Comparison of ENCODE assay signal across 8 cellular contexts in genomic region chr4:25234390-25235367, GRCh38. TPM values are rescaled to one million over a fixed set of nuclear protein-coding genes. Genes with fewer than 3 reads are reported as not detected.
DNase-seq lines count a peak whose midpoint lies in the region; ATAC-seq and TF ChIP-seq lines count a peak whose summit lies in the region.

No MANE protein-coding gene starts in this region.

- H2AK5ac ChIP-seq in mesenchymal stem cell (ENCODE audit: low read length, severe bottlenecking), result no peak overlapping the region

- H4K8ac ChIP-seq in mesenchymal stem cell (ENCODE audit: low read length), result no peak overlapping the region

- ATAC-seq in CD8-positive, alpha-beta T cell, result peak; percentile 56
- ATAC-seq in GM19328 (IDR thresholded peaks at IDR 0.05; ENCODE audit: unreplicated experiment) (peak; percentile 35), HG03439 (IDR thresholded peaks at IDR 0.05; ENCODE audit: unreplicated experiment) (peak; percentile 68)
- peak; percentile 45 for ATAC-seq in activated CD8-positive, alpha-beta T cell treated with anti-CD3 and anti-CD28 coated beads, Interleukin-2, amount 10 ng/mL, durations not matched to agents 7 days and 5 days
- peak; percentile 65 for ATAC-seq in stimulated activated naive CD8-positive, alpha-beta T cell treated with anti-CD3 and anti-CD28 coated beads, Interleukin-15, Interleukin-2, amounts not matched to agents 100 U/mL and 50 U/mL, for 24 hours

- H3K4me2 ChIP-seq in mesenchymal stem cell (ENCODE audit: low read length, poor library complexity, severe bottlenecking), result peak overlapping the region; percentile 82

- peak overlapping the region; percentile 66 for H2BK5ac ChIP-seq in mesenchymal stem cell (ENCODE audit: low read depth, low read length, poor library complexity, severe bottlenecking)

- H3K4ac ChIP-seq in mesenchymal stem cell (ENCODE audit: low read depth in 1 of 2, low read length in 2 of 2), result peak overlapping the region in 1 of 2 experiments; percentile 61

- peak overlapping the region; percentile 14 to 92 for H3K18ac ChIP-seq in mesenchymal stem cell (ENCODE audit: low read depth in 1 of 2, low read length in 2 of 2)

- H2BK120ac ChIP-seq in mesenchymal stem cell (ENCODE audit: low read depth, low read length), result peak overlapping the region; percentile 64

- H3K79me1 ChIP-seq in mesenchymal stem cell (replicated peaks; ENCODE audit: low read length, poor library complexity, severe bottlenecking), result peaks cover 8% of the 10 kb centered on the region

- peak overlapping the region; percentile 80 for H4K91ac ChIP-seq in mesenchymal stem cell (ENCODE audit: low read length)

- H3K4me1 ChIP-seq in CD8-positive, alpha-beta T cell (ENCODE audit: insufficient read depth, low read length), result peaks cover 11% of the 10 kb centered on the region
- H3K4me1 ChIP-seq in endodermal cell (ENCODE audit: control insufficient read depth, insufficient read depth, low read length) (no peaks in the 10 kb centered on the region), mesenchymal stem cell (ENCODE audit: control insufficient read depth, insufficient read depth, low read depth, low read length) (no peaks in the 10 kb centered on the region)

- H3K27ac Mint-ChIP-seq in CD8-positive, alpha-beta T cell, result peak overlapping the region; percentile 89
- peak overlapping the region; percentile 93 for H3K27ac Mint-ChIP-seq in activated CD8-positive, alpha-beta T cell treated with anti-CD3 and anti-CD28 coated beads, Interleukin-2, amount 10 ng/mL, durations not matched to agents 7 days and 5 days
- peak overlapping the region; percentile 72 for H3K27ac Mint-ChIP-seq in endodermal cell

- H3K9me3 Mint-ChIP-seq in CD8-positive, alpha-beta T cell, result peaks cover under 1% of the 10 kb centered on the region
- peaks cover 26% of the 10 kb centered on the region for H3K9me3 Mint-ChIP-seq in activated CD8-positive, alpha-beta T cell treated with anti-CD3 and anti-CD28 coated beads, Interleukin-2, amount 10 ng/mL, durations not matched to agents 7 days and 5 days (ENCODE audit: insufficient read depth)
- peaks cover 35% of the 10 kb centered on the region for H3K9me3 Mint-ChIP-seq in endodermal cell

- CTCF ChIA-PET in CD8-positive, alpha-beta T cell (lab: Charles Lee), result interaction anchor here (0.6 to 4.1 kb wide), 10 partner anchors 11 to 709 kb away, joined by 3 to 27 read pairs (median 4); partner anchors contain the start of genes SEPSECS and ZCCHC4
- CTCF ChIA-PET in activated CD8-positive, alpha-beta T cell treated with anti-CD3 and anti-CD28 coated beads, Interleukin-2, amount 10 ng/mL, durations not matched to agents 7 days and 5 days (lab: Charles Lee), result interaction anchor here (0.7 to 7.3 kb wide), 16 partner anchors 19 to 143 kb away, joined by 3 to 65 read pairs (median 3); partner anchors contain the start of genes SEPSECS and ZCCHC4

- H2BK15ac ChIP-seq in mesenchymal stem cell (ENCODE audit: low read depth, poor library complexity, severe bottlenecking), result peak overlapping the region; percentile 94

- POLR2A ChIA-PET in CD8-positive, alpha-beta T cell (lab: Charles Lee), result interaction anchor here (0.9 to 5.3 kb wide), 6 partner anchors 55 to 1623 kb away, joined by 3 to 41 read pairs (median 6); partner anchors contain the start of genes SEPSECS and ZCCHC4
- POLR2A ChIA-PET in activated CD8-positive, alpha-beta T cell treated with anti-CD3 and anti-CD28 coated beads, Interleukin-2, amount 10 ng/mL, durations not matched to agents 7 days and 5 days (lab: Charles Lee), result interaction anchor here (0.6 to 4.4 kb wide), 11 partner anchors 12 to 650 kb away, joined by 3 to 59 read pairs (median 4); partner anchors contain the start of genes ANAPC4, DHX15, SEPSECS and ZCCHC4

- H3K9ac ChIP-seq in endodermal cell (ENCODE audit: extremely low read depth, low read length, poor library complexity, severe bottlenecking) (peak overlapping the region; percentile 71), mesenchymal stem cell (ENCODE audit: low read length) (peak overlapping the region; percentile 93)

- peak overlapping the region; percentile 77 for H3K4me3 ChIP-seq in CD8-positive, alpha-beta T cell (ENCODE audit: low read depth, low read length)
- H3K4me3 ChIP-seq in endodermal cell (ENCODE audit: low read length) (peak overlapping the region; percentile 94), mesenchymal stem cell (ENCODE audit: insufficient read depth in 1 of 2, low read depth in 1 of 2, low read length in 2 of 2) (peak overlapping the region; percentile 84 to 96)

- H3K9me3 ChIP-seq in CD8-positive, alpha-beta T cell (ENCODE audit: low read length), result no peaks in the 10 kb centered on the region
- H3K9me3 ChIP-seq in endodermal cell (ENCODE audit: control insufficient read depth, low read length) (peaks cover 35% of the 10 kb centered on the region), mesenchymal stem cell (ENCODE audit: control insufficient read depth, low read length) (peaks cover 29% of the 10 kb centered on the region)

- peak overlapping the region; percentile 90 for H2AFZ ChIP-seq in mesenchymal stem cell (ENCODE audit: low read depth, low read length)

- H3K27me3 ChIP-seq in CD8-positive, alpha-beta T cell (ENCODE audit: insufficient read depth, low read length), result no peaks in the 10 kb centered on the region
- H3K27me3 ChIP-seq in endodermal cell (ENCODE audit: control insufficient read depth, insufficient read depth, low read length, poor library complexity, severe bottlenecking) (no peaks in the 10 kb centered on the region), mesenchymal stem cell (ENCODE audit: control insufficient read depth in 1 of 2, insufficient read depth in 1 of 2, low read length in 2 of 2) (no peaks in the 10 kb centered on the region)

- H3K14ac ChIP-seq in mesenchymal stem cell (ENCODE audit: low read length in 2 of 2), result peak overlapping the region in 1 of 2 experiments; percentile 61

- intact Hi-C loops in CD8-positive, alpha-beta T cell (cut with DNase I, micrococcal nuclease), result loop anchor here (1.0 to 10.0 kb wide), 13 partner anchors 18 to 1620 kb away; partner anchors contain the start of genes ANAPC4 (in 2 of the 2), DHX15 (in 2 of the 2), TBC1D19 (in 2 of the 2) and SMIM20 (in 1 of the 2)

- peak; percentile 66 for TF ChIP-seq CTCF in CD8-positive, alpha-beta T cell (IDR thresholded peaks at IDR 0.05)
- TF ChIP-seq CTCF in endodermal cell (conservative IDR thresholded peaks at IDR 0.05), result peak; percentile 40

- peak overlapping the region; percentile 84 for H3K4me3 Mint-ChIP-seq in CD8-positive, alpha-beta T cell
- H3K4me3 Mint-ChIP-seq in activated CD8-positive, alpha-beta T cell treated with anti-CD3 and anti-CD28 coated beads, Interleukin-2, amount 10 ng/mL, durations not matched to agents 7 days and 5 days, result peak overlapping the region; percentile 86
- H3K4me3 Mint-ChIP-seq in endodermal cell, result peak overlapping the region; percentile 69

- H3K27me3 Mint-ChIP-seq in CD8-positive, alpha-beta T cell (ENCODE audit: low read depth), result no peaks in the 10 kb centered on the region
- H3K27me3 Mint-ChIP-seq in activated CD8-positive, alpha-beta T cell treated with anti-CD3 and anti-CD28 coated beads, Interleukin-2, amount 10 ng/mL, durations not matched to agents 7 days and 5 days (ENCODE audit: low read depth), result no peaks in the 10 kb centered on the region
- peaks cover 6% of the 10 kb centered on the region for H3K27me3 Mint-ChIP-seq in endodermal cell (ENCODE audit: insufficient read depth)

- 10 to 41% methylated on average over 8 to 49 of the region's 49 CpGs for WGBS in endodermal cell (ENCODE audit: insufficient coverage in 1 of 2, insufficient read length in 1 of 2), 2 experiments
- 3% methylated on average over 34 of the region's 49 CpGs for WGBS in mesenchymal stem cell

- peaks cover 17% of the 10 kb centered on the region for H3K36me3 Mint-ChIP-seq in CD8-positive, alpha-beta T cell
- H3K36me3 Mint-ChIP-seq in activated CD8-positive, alpha-beta T cell treated with anti-CD3 and anti-CD28 coated beads, Interleukin-2, amount 10 ng/mL, durations not matched to agents 7 days and 5 days (ENCODE audit: low read depth), result peaks cover 62% of the 10 kb centered on the region
- H3K36me3 Mint-ChIP-seq in endodermal cell (ENCODE audit: low read depth), result peaks cover 10% of the 10 kb centered on the region

- no peaks in the 10 kb centered on the region for H3K36me3 ChIP-seq in CD8-positive, alpha-beta T cell (ENCODE audit: insufficient read depth, low read length)
- H3K36me3 ChIP-seq in endodermal cell (ENCODE audit: control insufficient read depth, insufficient read depth, low read length) (peaks cover 9% of the 10 kb centered on the region), mesenchymal stem cell (ENCODE audit: control insufficient read depth in 1 of 2, insufficient read depth in 2 of 2, low read depth in 1 of 2, low read length in 2 of 2) (no peaks in the 10 kb centered on the region)

- peak overlapping the region; percentile 67 for H3K27ac ChIP-seq in CD8-positive, alpha-beta T cell (ENCODE audit: low read depth, low read length)
- H3K27ac ChIP-seq in endodermal cell (ENCODE audit: low read depth, low read length) (no peak overlapping the region), mesenchymal stem cell (ENCODE audit: low read length, poor library complexity, severe bottlenecking) (peak overlapping the region; percentile 78)

- peak overlapping the region; percentile 6 to 34 for H2BK12ac ChIP-seq in mesenchymal stem cell (ENCODE audit: low read length in 2 of 2)

- H3K4me1 Mint-ChIP-seq in CD8-positive, alpha-beta T cell (ENCODE audit: low read depth), result peaks cover 35% of the 10 kb centered on the region
- H3K4me1 Mint-ChIP-seq in activated CD8-positive, alpha-beta T cell treated with anti-CD3 and anti-CD28 coated beads, Interleukin-2, amount 10 ng/mL, durations not matched to agents 7 days and 5 days (ENCODE audit: low read depth), result peaks cover 48% of the 10 kb centered on the region
- peaks cover 5% of the 10 kb centered on the region for H3K4me1 Mint-ChIP-seq in endodermal cell

- DNase-seq in CD8-positive, alpha-beta T cell, result peak in 5 of 7 experiments; percentile 4 to 42 (median 31)
- DNase-seq in NCI-H82 treated with DMSO at 0.1 percent for 48 hours (lab: John Stamatoyannopoulos, UW; ENCODE audit: unreplicated experiment) (peak; percentile 1), endodermal cell (peak; percentile 81), mesenchymal stem cell (peak; percentile 92)
- DNase-seq in activated CD8-positive, alpha-beta T cell treated with anti-CD3 and anti-CD28 coated beads, Interleukin-2, amount 10 ng/mL, durations not matched to agents 7 days and 5 days, result peak; percentile 60
- DNase-seq in stimulated activated naive CD8-positive, alpha-beta T cell treated with anti-CD3 and anti-CD28 coated beads, Interleukin-15, Interleukin-2, amounts not matched to agents 100 U/mL and 50 U/mL, for 24 hours, result peak; percentile 50

- peak overlapping the region in 1 of 2 experiments; percentile 56 for H3K23ac ChIP-seq in mesenchymal stem cell (ENCODE audit: low read length in 2 of 2)

RNA-seq across cellular contexts. Expression of gene PI4K2B, which starts 0.8 kb away (rescaled TPM):
- 1 to 10 TPM; 5.7 to 6.4 TPM for total RNA-seq in CD8-positive, alpha-beta T cell
- 10 to 100 TPM; 42.2 to 46.1 TPM for total RNA-seq in activated CD8-positive, alpha-beta T cell treated with anti-CD3 and anti-CD28 coated beads, Interleukin-2, amount 10 ng/mL, durations not matched to agents 7 days and 5 days
- 10 to 100 TPM; 15.6 to 16.1 TPM for total RNA-seq in endodermal cell
- polyA plus RNA-seq in endodermal cell (2013, experiment 1 of 2), result 8.2 TPM
- polyA plus RNA-seq in endodermal cell (2013, experiment 2 of 2), result 8.8 TPM
- polyA plus RNA-seq in mesenchymal stem cell (2013, experiment 1 of 2), result 13.6 TPM
- polyA plus RNA-seq in mesenchymal stem cell (2013, experiment 2 of 2), result 13.9 TPM

Comparison
In these comparisons a context has a peak if more than half of its experiments do, and no peak if none do; other contexts are left out.
1. DNase-seq: peak in every context shown above with its lines; median percentile 92 in mesenchymal stem cell; 81 in endodermal cell; 60 in activated CD8-positive, alpha-beta T cell treated with anti-CD3 and anti-CD28 coated beads, Interleukin-2, amount 10 ng/mL, durations not matched to agents 7 days and 5 days; 50 in stimulated activated naive CD8-positive, alpha-beta T cell treated with anti-CD3 and anti-CD28 coated beads, Interleukin-15, Interleukin-2, amounts not matched to agents 100 U/mL and 50 U/mL, for 24 hours; 31 in CD8-positive, alpha-beta T cell; 1 in NCI-H82 treated with DMSO at 0.1 percent for 48 hours.